ENCODE assay signal across 1 cellular context in the genomic region with DNA sequence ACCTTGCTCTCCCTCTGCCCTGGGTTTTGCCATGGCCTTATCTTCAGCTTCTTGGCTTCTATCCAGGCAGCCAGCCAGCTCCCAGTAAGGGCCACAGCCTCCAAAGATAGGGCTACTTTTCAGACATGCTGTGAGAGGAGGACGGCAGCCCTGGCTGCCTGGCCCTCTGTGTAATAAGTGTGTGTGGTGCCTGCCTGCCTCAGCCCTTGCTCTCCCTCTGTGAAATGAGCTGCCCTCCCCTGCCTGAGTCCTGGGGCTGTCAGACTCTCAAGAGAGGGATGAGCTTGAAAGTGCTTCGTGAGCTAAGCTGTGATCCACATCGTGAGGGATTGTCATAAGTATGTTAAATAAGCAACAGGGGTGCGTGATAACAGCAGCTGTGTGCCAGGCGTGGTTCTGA.
TF ChIP-seq lines count a peak whose summit lies in the region.

No MANE protein-coding gene starts in this region.

TF ChIP-seq in HepG2, 621 proteins besides CTCF, POLR2A, EP300 and RAD21 (continued from another document):
- TF ChIP-seq, protein P1, sequence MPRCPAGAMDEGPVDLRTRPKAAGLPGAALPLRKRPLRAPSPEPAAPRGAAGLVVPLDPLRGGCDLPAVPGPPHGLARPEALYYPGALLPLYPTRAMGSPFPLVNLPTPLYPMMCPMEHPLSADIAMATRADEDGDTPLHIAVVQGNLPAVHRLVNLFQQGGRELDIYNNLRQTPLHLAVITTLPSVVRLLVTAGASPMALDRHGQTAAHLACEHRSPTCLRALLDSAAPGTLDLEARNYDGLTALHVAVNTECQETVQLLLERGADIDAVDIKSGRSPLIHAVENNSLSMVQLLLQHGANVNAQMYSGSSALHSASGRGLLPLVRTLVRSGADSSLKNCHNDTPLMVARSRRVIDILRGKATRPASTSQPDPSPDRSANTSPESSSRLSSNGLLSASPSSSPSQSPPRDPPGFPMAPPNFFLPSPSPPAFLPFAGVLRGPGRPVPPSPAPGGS (CRISPR knock-in tag; IDR thresholded peaks at IDR 0.05), result no peak
- TF ChIP-seq SALL1 (CRISPR knock-in tag; IDR thresholded peaks at IDR 0.05), result 0 out of 2 replicates have a peak, but pooled peaks have one; percentile 27
- no peak for TF ChIP-seq HOXA7 (CRISPR knock-in tag; IDR thresholded peaks at IDR 0.05)
- TF ChIP-seq THAP11 (CRISPR knock-in tag; IDR thresholded peaks at IDR 0.05), result no peak
- TF ChIP-seq SP1 (IDR thresholded peaks at IDR 0.05), result no peak
- no peak for TF ChIP-seq SP1 (CRISPR knock-in tag; IDR thresholded peaks at IDR 0.05)
- no peak for TF ChIP-seq U2AF2 (IDR thresholded peaks at IDR 0.05; ENCODE audit: low read depth, low read length)
